In genomic region chr1:6922096-6922931, GRCh38 we compare ENCODE assay signal across 10 cellular contexts.
DNase-seq lines count a peak whose midpoint lies in the region; ATAC-seq and TF ChIP-seq lines count a peak whose summit lies in the region.
"Had no signal": no experiment of that assay in that cellular context is flagged by ENCODE, and none has a peak within 500 bp of the region (broad histone marks: within the 10 kb centered on the region; RNA-seq: fewer than 3 reads in every experiment).

No MANE protein-coding gene starts in this region.

- BruUV-seq in Calu3 (replicated peaks; lab: Mats Ljungman, UMichigan), result no TSS peak

- peak overlapping the region; percentile 38 for H3K4me2 ChIP-seq in GM23248 (ENCODE audit: unreplicated experiment)

- no peaks in the 10 kb centered on the region for H3K9me2 ChIP-seq in GM23248 (ENCODE audit: insufficient read depth)

- H3K4me3 Mint-ChIP-seq in nephron progenitor cell (no peak overlapping the region), Calu3 (ENCODE audit: low read depth, unreplicated experiment) (no peak overlapping the region)
- H3K4me3 Mint-ChIP-seq in effector memory CD8-positive, alpha-beta T cell, result no peak overlapping the region

- no peaks in the 10 kb centered on the region; the same call in 1 of the 2 replicates for H3K4me1 ChIP-seq in GM23248 (ENCODE audit: insufficient read depth)
- peaks cover 12% of the 10 kb centered on the region for H3K4me1 ChIP-seq in adipocyte (ENCODE audit: control insufficient read depth, insufficient read depth, low read length)

- H3K27me3 ChIP-seq in GM23248 (replicated peaks; ENCODE audit: insufficient read depth) (0 out of 2 replicates have a peak, but pooled peaks cover 4% of the 10 kb centered on the region), adipocyte (replicated peaks; ENCODE audit: control insufficient read depth, insufficient read depth, low read length) (peaks cover 21% of the 10 kb centered on the region)

- H3K36me3 Mint-ChIP-seq in nephron progenitor cell (ENCODE audit: low read depth) (peaks cover 21% of the 10 kb centered on the region), Calu3 (ENCODE audit: insufficient read depth, unreplicated experiment) (no peaks in the 10 kb centered on the region)
- no peaks in the 10 kb centered on the region for H3K36me3 Mint-ChIP-seq in effector memory CD8-positive, alpha-beta T cell (ENCODE audit: insufficient read depth)

- no peaks in the 10 kb centered on the region for H3K79me2 ChIP-seq in GM23248 (ENCODE audit: insufficient read depth)

- H3K36me3 ChIP-seq in GM23248 (ENCODE audit: low read depth) (no peaks in the 10 kb centered on the region), adipocyte (ENCODE audit: control insufficient read depth, insufficient read depth, low read length, severe bottlenecking) (no peaks in the 10 kb centered on the region)
- H3K36me3 ChIP-seq: esophagus squamous epithelium had no signal

- in situ Hi-C loops in GM23248 (cut with MboI), result no loop called here

- no peak overlapping the region for H3K27ac ChIP-seq in GM23248

- H3K9ac ChIP-seq in GM23248 (no peak overlapping the region), adipocyte (ENCODE audit: low read length) (no peak overlapping the region)

- no peak overlapping the region for H2AFZ ChIP-seq in GM23248

- DNase-seq in GM23248 (peak; percentile 76), adipocyte (ENCODE audit: low read depth) (peak; percentile 74), globus pallidus (ENCODE audit: low spot score) (peak; percentile 49), renal cortical epithelial cell (ENCODE audit: low read depth) (peak; percentile 67), nephron progenitor cell (no peak), Calu3 (no peak)
- DNase-seq in effector memory CD8-positive, alpha-beta T cell, result no peak
- no peak for DNase-seq in stimulated activated CD4-positive, alpha-beta T cell treated with anti-CD3 and anti-CD28 coated beads, Interleukin-4, amount 100 ng/mL, for 1 hour
- DNase-seq: esophagus squamous epithelium, NCI-H524 treated with DMSO at 0.1 percent for 48 hours had no signal

- WGBS in GM23248 (ENCODE audit: low coverage in 1 of 2, low lambda C conversion rate in 2 of 2, missing lambda C conversion rate in 2 of 2), 2 experiments, result 4 to 6% methylated on average over 8 of the region's 8 CpGs

- H3K4me3 ChIP-seq in GM23248 (no peak overlapping the region), adipocyte (ENCODE audit: low read length) (no peak overlapping the region)
- H3K4me3 ChIP-seq: esophagus squamous epithelium had no signal

- ATAC-seq in effector memory CD8-positive, alpha-beta T cell (replicated peaks), result no peak

- H3K4me1 Mint-ChIP-seq in nephron progenitor cell (peaks cover 27% of the 10 kb centered on the region), Calu3 (ENCODE audit: low read depth, unreplicated experiment) (peaks cover 1% of the 10 kb centered on the region)
- no peaks in the 10 kb centered on the region for H3K4me1 Mint-ChIP-seq in effector memory CD8-positive, alpha-beta T cell (ENCODE audit: low read depth in 2 of 2)

- no peaks in the 10 kb centered on the region for H3K9me3 ChIP-seq in GM23248 (ENCODE audit: low read depth)
- H3K9me3 ChIP-seq in adipocyte (ENCODE audit: control insufficient read depth, low read length), result no peaks in the 10 kb centered on the region
- H3K9me3 ChIP-seq: esophagus squamous epithelium had no signal

- CTCF ChIA-PET in Calu3 (lab: Charles Lee), result no interaction called here

- H3K27ac Mint-ChIP-seq in nephron progenitor cell (no peak overlapping the region), Calu3 (ENCODE audit: unreplicated experiment) (no peak overlapping the region)
- H3K27ac Mint-ChIP-seq in effector memory CD8-positive, alpha-beta T cell, result no peak overlapping the region

- no peak for TF ChIP-seq CTCF in nephron progenitor cell (IDR thresholded peaks at IDR 0.05)
- no peak for TF ChIP-seq CTCF in Calu3 (IDR thresholded peaks at IDR 0.05; ENCODE audit: unreplicated experiment)

- H3K27me3 Mint-ChIP-seq in nephron progenitor cell (ENCODE audit: low read depth, poor library complexity), result peaks cover 3% of the 10 kb centered on the region
- H3K27me3 Mint-ChIP-seq in effector memory CD8-positive, alpha-beta T cell, result peaks cover 29 to 61% of the 10 kb centered on the region in 2 donors
- H3K27me3 Mint-ChIP-seq in Calu3 (ENCODE audit: unreplicated experiment), result peaks cover 53% of the 10 kb centered on the region

- intact Hi-C loops in Calu3 (cut with micrococcal nuclease; ENCODE audit: unreplicated experiment), result no loop called here

- H4K20me1 ChIP-seq in GM23248 (ENCODE audit: insufficient read depth), result no peaks in the 10 kb centered on the region

- H3F3A ChIP-seq in GM23248 (ENCODE audit: insufficient read depth), result 0 out of 2 replicates have a peak, but pooled peaks cover 3% of the 10 kb centered on the region

- H3K9me3 Mint-ChIP-seq in nephron progenitor cell (peaks cover 34% of the 10 kb centered on the region), Calu3 (ENCODE audit: low read depth, unreplicated experiment) (peaks cover 6% of the 10 kb centered on the region)
- peaks cover 0 to 2% of the 10 kb centered on the region in 2 donors for H3K9me3 Mint-ChIP-seq in effector memory CD8-positive, alpha-beta T cell

Comparison
In these comparisons a context has a peak if more than half of its experiments do, and no peak if none do; other contexts are left out.
1. DNase-seq: peak in GM23248 (single experiment), adipocyte (single experiment), globus pallidus (single experiment) and renal cortical epithelial cell (single experiment); none in nephron progenitor cell (single experiment), effector memory CD8-positive, alpha-beta T cell (0 of 3), stimulated activated CD4-positive, alpha-beta T cell treated with anti-CD3 and anti-CD28 coated beads, Interleukin-4, amount 100 ng/mL, for 1 hour (single experiment) and Calu3 (single experiment).